In the genomic region with DNA sequence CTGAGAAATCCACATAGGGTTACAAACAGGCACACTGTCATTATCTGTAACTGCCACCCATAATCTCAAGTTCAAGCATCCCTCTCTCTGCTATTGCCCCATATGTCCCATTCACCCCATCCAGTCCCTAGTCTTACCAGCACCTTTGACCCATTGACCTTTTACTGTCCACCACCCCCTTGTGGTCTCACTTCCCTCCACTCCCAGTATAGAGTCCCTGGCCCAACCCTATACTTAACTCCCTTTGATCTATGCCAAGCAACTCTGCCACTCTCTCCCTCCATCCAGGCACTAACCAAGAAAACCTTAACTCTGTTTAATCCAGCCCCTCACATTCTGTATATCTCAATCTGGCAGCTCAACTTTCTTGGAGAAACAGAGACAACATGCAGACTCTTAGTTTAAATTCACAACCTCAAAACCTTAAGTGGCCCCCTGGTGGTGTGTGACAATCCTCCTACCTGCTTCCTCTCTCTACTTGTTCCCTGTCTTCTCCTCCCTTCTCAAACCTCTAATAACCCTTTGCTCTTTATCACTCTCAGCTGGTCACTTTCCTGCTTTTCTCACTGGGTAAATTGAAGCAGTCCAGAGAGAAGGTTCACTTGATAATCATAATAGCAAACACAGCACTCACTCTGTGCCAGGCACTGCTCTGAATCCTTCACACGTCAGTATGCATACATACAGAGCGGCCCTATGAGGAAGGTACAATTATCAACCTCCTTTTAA, we compare ENCODE assay signal across 8 cellular contexts.
DNase-seq lines count a peak whose midpoint lies in the region.

No MANE protein-coding gene starts in this region.

- DNase-seq in SIG-M5 treated with dmso at 0.1 percent for 504 hours (lab: John Stamatoyannopoulos, UW; ENCODE audit: unreplicated experiment) = peak; percentile 60
- DNase-seq in SIG-M5 (lab: John Stamatoyannopoulos, UW) = no peak
- DNase-seq in M059J (ENCODE audit: low read depth) = peak; percentile 8
- DNase-seq in activated naive CD4-positive, alpha-beta T cell treated with anti-CD3 and anti-CD28 coated beads, Interleukin-2, amount 50 U/mL, for 16 hours = peak; percentile 30
- peak; percentile 28 for DNase-seq in stimulated activated CD4-positive, alpha-beta T cell treated with anti-CD3 and anti-CD28 coated beads, Interleukin-4, amount 100 ng/mL, for 1 hour
- no peak for DNase-seq in effector CD8-positive, alpha-beta T cell (lab: John Stamatoyannopoulos, UW)
- no peak for DNase-seq in glomerular visceral epithelial cell (ENCODE audit: extremely low spot score)
- no peak for DNase-seq in NCI-H1105 (lab: John Stamatoyannopoulos, UW)

Comparison
In these comparisons a context has a peak if more than half of its experiments do, and no peak if none do; other contexts are left out.
1. DNase-seq: peak in SIG-M5 treated with dmso at 0.1 percent for 504 hours (single experiment), M059J (single experiment), activated naive CD4-positive, alpha-beta T cell treated with anti-CD3 and anti-CD28 coated beads, Interleukin-2, amount 50 U/mL, for 16 hours (single experiment) and stimulated activated CD4-positive, alpha-beta T cell treated with anti-CD3 and anti-CD28 coated beads, Interleukin-4, amount 100 ng/mL, for 1 hour (single experiment); none in SIG-M5 (single experiment), effector CD8-positive, alpha-beta T cell (single experiment), glomerular visceral epithelial cell (single experiment) and NCI-H1105 (single experiment).